Comparison of ENCODE assay signal across 8 cellular contexts in the genomic region with DNA sequence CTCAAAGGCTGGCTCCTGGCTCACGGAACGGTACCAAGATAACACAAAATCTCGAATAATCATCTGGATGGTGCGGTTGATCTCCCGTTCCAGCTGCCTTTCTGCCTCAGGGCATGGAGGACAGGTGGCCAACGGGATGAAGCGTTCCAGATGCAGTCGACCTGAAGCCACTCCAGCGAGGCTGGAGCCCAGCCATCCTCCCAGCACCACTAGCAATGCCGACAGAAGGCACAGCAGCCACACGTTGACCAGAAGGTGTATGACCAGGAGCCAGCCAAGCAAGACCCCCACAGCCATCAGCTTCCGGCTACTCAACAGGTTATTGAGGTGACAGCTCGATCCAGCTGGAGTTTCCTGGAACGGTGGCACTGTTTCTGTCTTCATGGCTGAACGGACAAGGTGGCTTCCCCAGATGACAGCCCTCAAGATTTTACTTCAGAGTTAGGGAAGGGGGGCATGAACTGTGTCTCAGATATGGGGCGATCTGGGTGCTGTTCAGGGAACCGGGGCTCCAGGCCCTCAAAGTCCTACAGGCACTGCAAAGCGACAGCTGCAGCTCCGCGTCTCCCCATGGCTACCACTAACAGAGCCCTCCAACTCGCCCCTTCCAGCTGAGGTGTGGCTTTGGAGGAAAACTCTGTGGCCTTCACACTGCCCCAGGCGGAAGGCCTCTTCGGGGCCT. TPM values are rescaled to one million over a fixed set of nuclear protein-coding genes. Genes with fewer than 3 reads are reported as not detected.
DNase-seq lines count a peak whose midpoint lies in the region; ATAC-seq and TF ChIP-seq lines count a peak whose summit lies in the region.

No MANE protein-coding gene starts in this region.

- H3K9me3 ChIP-seq in ascending aorta (no peaks in the 10 kb centered on the region), uterus (no peaks in the 10 kb centered on the region)

- H3K27me3 ChIP-seq in ascending aorta (no peaks in the 10 kb centered on the region), uterus (no peaks in the 10 kb centered on the region)

- ATAC-seq in GM19023 (IDR thresholded peaks at IDR 0.05; ENCODE audit: unreplicated experiment) (peak; percentile 2), HG03354 (IDR thresholded peaks at IDR 0.05; ENCODE audit: poor library complexity, severe bottlenecking, unreplicated experiment) (peak; percentile 39), HG03469 (IDR thresholded peaks at IDR 0.05; ENCODE audit: unreplicated experiment) (no peak)

- H3K4me1 ChIP-seq in ascending aorta (peaks cover 6 to 11% of the 10 kb centered on the region in 2 donors), uterus (no peaks in the 10 kb centered on the region)

- H3K27ac ChIP-seq in ascending aorta: peak overlapping the region; percentile 86 to 97
- peak overlapping the region; percentile 71 to 81 for H3K27ac ChIP-seq in uterus

- peak overlapping the region; percentile 72 to 99 for H3K4me3 ChIP-seq in ascending aorta
- H3K4me3 ChIP-seq in lower leg skin (ENCODE audit: low read depth, poor library complexity, severe bottlenecking): peak overlapping the region; percentile 95
- peak overlapping the region; percentile 55 to 64 for H3K4me3 ChIP-seq in uterus

- TF ChIP-seq CTCF in ascending aorta (IDR thresholded peaks at IDR 0.05) (no peak), lower leg skin (IDR thresholded peaks at IDR 0.05) (no peak), uterus (IDR thresholded peaks at IDR 0.05) (no peak)

- H3K36me3 ChIP-seq in ascending aorta: peaks cover 11 to 22% of the 10 kb centered on the region in 2 donors
- no peaks in the 10 kb centered on the region for H3K36me3 ChIP-seq in uterus

- no peak for TF ChIP-seq POLR2A in lower leg skin (IDR thresholded peaks at IDR 0.05)
- no peak for TF ChIP-seq POLR2A in uterus (IDR thresholded peaks at IDR 0.05)

- DNase-seq in ascending aorta (ENCODE audit: low spot score in 2 of 2): no peak
- DNase-seq in lower leg skin (ENCODE audit: low spot score in 2 of 2): no peak
- no peak for DNase-seq in uterus
- DNase-seq in T1000 (lab: John Stamatoyannopoulos, UW): no peak
- DNase-seq in cerebellum (ENCODE audit: low spot score): no peak

- intact Hi-C loops in ascending aorta (cut with DNase I): loop anchor here (1.0 to 10.0 kb wide), 5 partner anchors 18 to 1021 kb away; partner anchors contain the start of genes APLP2, NFRKB and PRDM10
- intact Hi-C loops in lower leg skin (cut with DNase I; ENCODE audit: low total_unique reads): no loop called here
- intact Hi-C loops in uterus (cut with DNase I; ENCODE audit: low total_unique reads): no loop called here

- 38 to 40% methylated on average over 20 to 23 of the region's 23 CpGs for WGBS in lower leg skin, 2 donors

RNA-seq across cellular contexts. Expression of gene SNX19, which starts 0.6 kb away (rescaled TPM):
- total RNA-seq in ascending aorta: 137 TPM
- 10 to 100 TPM; 50.0 to 77.2 (median 60.5) TPM for total RNA-seq in lower leg skin
- 100 to 1,000 TPM in 1 of 4 donors, 10 to 100 TPM in 3; 24.4 to 226 (median 82.3) TPM for total RNA-seq in uterus
- total RNA-seq in cerebellum: 49.6 TPM
